Comparison of ENCODE assay signal across 1 cellular context in genomic region chrX:139783959-139784358, GRCh38.
TF ChIP-seq lines count a peak whose summit lies in the region.

No MANE protein-coding gene starts in this region.

TF ChIP-seq in HepG2, 621 proteins besides CTCF, POLR2A, EP300 and RAD21 (continued from another document):
- TF ChIP-seq ZNF335 (CRISPR knock-in tag; IDR thresholded peaks at IDR 0.05) (no peak), STAG1 (CRISPR knock-in tag; IDR thresholded peaks at IDR 0.05) (no peak)
